Comparison of ENCODE assay signal across 1 cellular context in genomic region chr9:130267930-130268329, GRCh38.
TF ChIP-seq lines count a peak whose summit lies in the region.

No MANE protein-coding gene starts in this region.

TF ChIP-seq in IMR-90, 13 proteins besides CTCF, POLR2A, EP300 and RAD21:
- TF ChIP-seq MXI1 (IDR thresholded peaks at IDR 0.05; ENCODE audit: borderline replicate concordance, low read depth, low read length) (no peak), MAZ (IDR thresholded peaks at IDR 0.05; ENCODE audit: borderline replicate concordance, low read depth, low read length) (no peak), NFE2L2 (IDR thresholded peaks at IDR 0.05; ENCODE audit: low read depth, low read length) (no peak), CHD1 (IDR thresholded peaks at IDR 0.05; ENCODE audit: low read depth, low read length) (no peak)
- TF ChIP-seq, protein P1, sequence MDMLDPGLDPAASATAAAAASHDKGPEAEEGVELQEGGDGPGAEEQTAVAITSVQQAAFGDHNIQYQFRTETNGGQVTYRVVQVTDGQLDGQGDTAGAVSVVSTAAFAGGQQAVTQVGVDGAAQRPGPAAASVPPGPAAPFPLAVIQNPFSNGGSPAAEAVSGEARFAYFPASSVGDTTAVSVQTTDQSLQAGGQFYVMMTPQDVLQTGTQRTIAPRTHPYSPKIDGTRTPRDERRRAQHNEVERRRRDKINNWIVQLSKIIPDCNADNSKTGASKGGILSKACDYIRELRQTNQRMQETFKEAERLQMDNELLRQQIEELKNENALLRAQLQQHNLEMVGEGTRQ (IDR thresholded peaks at IDR 0.05; ENCODE audit: low read depth, low read length) = no peak
